Comparison of ENCODE assay signal across 8 cellular contexts in genomic region chr3:130002666-130003598, GRCh38. TPM values are rescaled to one million over a fixed set of nuclear protein-coding genes. Genes with fewer than 3 reads are reported as not detected.
A peak's percentile ranks its signal among the peaks of the same experiment; 100 is the strongest.
DNase-seq lines count a peak whose midpoint lies in the region; ATAC-seq and TF ChIP-seq lines count a peak whose summit lies in the region.
"Not testable (repeated sequence)": the region's sequence is repeated elsewhere in the genome, so short reads cannot be mapped to it uniquely, and the experiment has no call there.

No MANE protein-coding gene starts in this region.

- H3K9me3 Mint-ChIP-seq in nephron = not testable (repeated sequence)

- ATAC-seq in Right ventricle myocardium superior (ENCODE audit: poor library complexity) = not testable (repeated sequence)

- in situ Hi-C loops in astrocyte of the cerebellum (cut with HindIII; ENCODE audit: low sequenced_read_pairs) = not testable (repeated sequence)

- peak overlapping the region; percentile 59 to 80 (median 74) for H3K4me3 Mint-ChIP-seq in nephron

- DNase-seq in Ammon's horn (ENCODE audit: low spot score) (peak; percentile 15), GOT3 (lab: John Stamatoyannopoulos, UW) (peak; percentile 27), NCI-H524 (lab: John Stamatoyannopoulos, UW) (peak; percentile 42 to 55), Right ventricle myocardium superior (peak; percentile 79)
- DNase-seq in activated CD4-positive, CD25-positive, alpha-beta regulatory T cell treated with anti-CD3 and anti-CD28 coated beads, Interleukin-2, amount 50 U/mL, for 72 hours = peak; percentile 86
- not testable (repeated sequence) for DNase-seq in astrocyte of the cerebellum (ENCODE audit: low read depth)
- peak; percentile 62 for DNase-seq in stimulated activated CD8-positive, alpha-beta memory T cell treated with anti-CD3 and anti-CD28 coated beads, Interleukin-15, amount 100 ng/mL, for 24 hours (ENCODE audit: low read depth)

- peak; percentile 29 for TF ChIP-seq CTCF in astrocyte of the cerebellum (IDR thresholded peaks at IDR 0.05; ENCODE audit: low read depth, low read length, missing control alignments)
- peak; percentile 60 to 70 (median 62) for TF ChIP-seq CTCF in nephron (IDR thresholded peaks at IDR 0.05; ENCODE audit: unreplicated experiment in 3 of 3)

- not testable (repeated sequence) for H3K27ac Mint-ChIP-seq in nephron

- H3K36me3 Mint-ChIP-seq in nephron (ENCODE audit: low read depth) = not testable (repeated sequence)

- H3K4me3 ChIP-seq in astrocyte of the cerebellum (ENCODE audit: low read depth, low read length) = peak overlapping the region; percentile 36

- peaks cover 65% of the 10 kb centered on the region for H3K27me3 Mint-ChIP-seq in nephron (ENCODE audit: low read depth)

- intact Hi-C loops in Right ventricle myocardium superior (cut with DNase I) = loop anchor here (5.0 kb wide), 1 partner anchor 61 kb away; no protein-coding TSS in a partner anchor

- not testable (repeated sequence) for H3K4me1 Mint-ChIP-seq in nephron

RNA-seq across cellular contexts. Expression of gene TRH, which starts 28.4 kb away (rescaled TPM):
- total RNA-seq in Right ventricle myocardium superior = not detected
